In the genomic region with DNA sequence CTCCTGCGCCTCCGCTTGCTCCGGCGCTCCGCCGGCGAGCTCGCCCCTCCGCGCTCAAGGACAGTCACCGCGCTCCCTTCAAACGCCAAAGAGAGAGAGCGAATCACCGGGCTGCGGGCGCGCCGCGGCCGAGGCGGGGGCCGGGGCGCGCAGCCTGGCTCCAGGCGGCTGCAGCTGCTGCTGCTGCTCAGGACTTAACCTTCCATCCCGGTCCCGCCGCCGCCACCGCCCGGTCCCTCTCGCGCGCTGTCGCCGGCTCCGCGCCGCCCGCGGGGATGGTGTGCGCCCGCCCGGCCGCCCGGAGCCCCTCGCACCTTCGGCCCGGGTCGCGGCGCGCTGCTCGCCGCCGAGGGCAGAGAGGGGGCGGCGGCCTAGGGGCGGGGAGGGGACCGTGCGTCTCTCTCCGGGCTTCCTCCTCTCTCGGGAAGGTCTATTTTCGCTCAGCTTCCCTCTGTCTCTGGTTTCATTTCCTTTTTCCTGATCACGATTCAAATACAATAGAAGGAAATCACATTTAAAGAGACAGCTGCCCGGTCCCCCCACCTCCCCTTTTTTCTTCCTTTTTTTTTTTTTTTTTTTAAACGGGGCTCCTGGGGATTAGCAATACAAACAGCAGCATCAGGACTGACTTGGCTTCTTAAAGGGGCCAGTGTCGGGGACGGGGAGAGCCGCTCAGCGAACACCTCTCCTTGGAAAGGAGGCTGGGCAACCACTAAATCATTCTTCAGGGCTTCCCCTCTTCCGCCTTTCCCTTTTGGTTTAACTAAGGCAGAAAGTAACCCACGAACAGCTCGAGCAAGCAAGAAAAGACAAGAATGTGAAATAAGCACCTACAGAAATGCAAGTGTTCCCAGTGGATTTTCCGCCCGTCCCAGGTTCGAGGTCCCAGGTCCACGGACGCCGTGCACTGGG, we compare ENCODE assay signal across 8 cellular contexts. TPM values are rescaled to one million over a fixed set of nuclear protein-coding genes. Genes with fewer than 3 reads are reported as not detected.
A peak's percentile ranks its signal among the peaks of the same experiment; 100 is the strongest.
DNase-seq lines count a peak whose midpoint lies in the region; ATAC-seq and TF ChIP-seq lines count a peak whose summit lies in the region.

No MANE protein-coding gene starts in this region.

- no peaks in the 10 kb centered on the region for H3K9me3 Mint-ChIP-seq in activated naive CD8-positive, alpha-beta T cell treated with anti-CD3 and anti-CD28 coated beads, Interleukin-2, amount 50 U/mL, for 24 hours

- H3K27ac ChIP-seq in right atrium auricular region = peak overlapping the region; percentile 67 to 73

- peak; percentile 47 for ATAC-seq in activated naive CD8-positive, alpha-beta T cell treated with anti-CD3 and anti-CD28 coated beads, Interleukin-2, amount 50 U/mL, for 24 hours
- no peak for ATAC-seq in HG03378 (IDR thresholded peaks at IDR 0.05; ENCODE audit: unreplicated experiment)
- no peak for ATAC-seq in GM21381 (IDR thresholded peaks at IDR 0.05; ENCODE audit: unreplicated experiment)

- DNase-seq in GM06990 (ENCODE audit: extremely low read depth, insufficient read length) (peak; percentile 68), HEK293T (ENCODE audit: extremely low spot score) (peak; percentile 53), NCI-H446 treated with DMSO at 0.1 percent for 48 hours (lab: John Stamatoyannopoulos, UW) (peak; percentile 32), right atrium auricular region (ENCODE audit: low spot score) (no peak), posterior vena cava (ENCODE audit: low spot score) (peak; percentile 87)
- DNase-seq in activated naive CD8-positive, alpha-beta T cell treated with anti-CD3 and anti-CD28 coated beads, Interleukin-2, amount 50 U/mL, for 24 hours = peak; percentile 18

- H3K27me3 Mint-ChIP-seq in activated naive CD8-positive, alpha-beta T cell treated with anti-CD3 and anti-CD28 coated beads, Interleukin-2, amount 50 U/mL, for 24 hours = peaks cover 75% of the 10 kb centered on the region

- no peak for TF ChIP-seq CTCF in GM06990 (IDR thresholded peaks at IDR 0.05; ENCODE audit: insufficient read depth, low read length, poor library complexity, severe bottlenecking)
- TF ChIP-seq CTCF in right atrium auricular region (IDR thresholded peaks at IDR 0.05) = no peak

- no peaks in the 10 kb centered on the region for H3K27me3 ChIP-seq in GM06990 (replicated peaks; ENCODE audit: control insufficient read depth, insufficient read depth, low read length)
- H3K27me3 ChIP-seq in right atrium auricular region = no peaks in the 10 kb centered on the region

- peaks cover 0 to 24% of the 10 kb centered on the region in 2 donors for H3K4me1 ChIP-seq in right atrium auricular region

- H3K36me3 ChIP-seq in GM06990 (ENCODE audit: control insufficient read depth, insufficient read depth, low read length) = no peaks in the 10 kb centered on the region
- no peaks in the 10 kb centered on the region for H3K36me3 ChIP-seq in right atrium auricular region

- POLR2A ChIA-PET in HEK293T (lab: Yijun Ruan, JAX) = no interaction called here

- H3K36me3 Mint-ChIP-seq in activated naive CD8-positive, alpha-beta T cell treated with anti-CD3 and anti-CD28 coated beads, Interleukin-2, amount 50 U/mL, for 24 hours (ENCODE audit: low read depth) = no peaks in the 10 kb centered on the region

- peak overlapping the region; percentile 81 for H3K4me3 Mint-ChIP-seq in activated naive CD8-positive, alpha-beta T cell treated with anti-CD3 and anti-CD28 coated beads, Interleukin-2, amount 50 U/mL, for 24 hours

- peak overlapping the region; percentile 62 for H3K4me3 ChIP-seq in GM06990 (replicated peaks; ENCODE audit: low read depth, low read length)
- H3K4me3 ChIP-seq in right atrium auricular region = peak overlapping the region; percentile 51 to 63

- no peak overlapping the region for H3K27ac Mint-ChIP-seq in activated naive CD8-positive, alpha-beta T cell treated with anti-CD3 and anti-CD28 coated beads, Interleukin-2, amount 50 U/mL, for 24 hours

- CTCF ChIA-PET in HEK293T (lab: Yijun Ruan, JAX) = interaction anchor here (2.5 kb wide), 1 partner anchor 101 kb away, joined by 10 read pairs; no protein-coding TSS in a partner anchor

- H3K9me3 ChIP-seq in right atrium auricular region = no peaks in the 10 kb centered on the region

- H3K4me1 Mint-ChIP-seq in activated naive CD8-positive, alpha-beta T cell treated with anti-CD3 and anti-CD28 coated beads, Interleukin-2, amount 50 U/mL, for 24 hours = peaks cover 16% of the 10 kb centered on the region

- intact Hi-C loops in posterior vena cava (cut with DNase I) = loop anchor here in 1 of 2 donors (5.0 kb wide), 1 partner anchor 88 kb away; no protein-coding TSS in a partner anchor

TF ChIP-seq in HEK293T, 16 proteins besides CTCF, POLR2A, EP300 and RAD21:
- TF ChIP-seq ARNT (IDR thresholded peaks at IDR 0.05) (peak; percentile 6; the same call in 1 of the 2 replicates), ZNF384 (IDR thresholded peaks at IDR 0.05) (no peak)
- TF ChIP-seq, protein P1, sequence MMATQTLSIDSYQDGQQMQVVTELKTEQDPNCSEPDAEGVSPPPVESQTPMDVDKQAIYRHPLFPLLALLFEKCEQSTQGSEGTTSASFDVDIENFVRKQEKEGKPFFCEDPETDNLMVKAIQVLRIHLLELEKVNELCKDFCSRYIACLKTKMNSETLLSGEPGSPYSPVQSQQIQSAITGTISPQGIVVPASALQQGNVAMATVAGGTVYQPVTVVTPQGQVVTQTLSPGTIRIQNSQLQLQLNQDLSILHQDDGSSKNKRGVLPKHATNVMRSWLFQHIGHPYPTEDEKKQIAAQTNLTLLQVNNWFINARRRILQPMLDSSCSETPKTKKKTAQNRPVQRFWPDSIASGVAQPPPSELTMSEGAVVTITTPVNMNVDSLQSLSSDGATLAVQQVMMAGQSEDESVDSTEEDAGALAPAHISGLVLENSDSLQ (IDR thresholded peaks at IDR 0.05) = 0 out of 2 replicates have a peak, but pooled peaks have one; percentile 7

RNA-seq across cellular contexts. Expression of a gene that starts 22.1 kb away (rescaled TPM):
- 10 to 100 TPM in 1 of 2 donors, 1 to 10 TPM in 1; 4.6 to 13.1 TPM for total RNA-seq in right atrium auricular region
- 10 to 100 TPM; 27.1 to 32.9 TPM for total RNA-seq in posterior vena cava
